In genomic region chr17:74950207-74950606, GRCh38 we compare ENCODE assay signal across 1 cellular context.
TF ChIP-seq lines count a peak whose summit lies in the region.

No MANE protein-coding gene starts in this region.

TF ChIP-seq in HEK293, 187 proteins besides CTCF, POLR2A, EP300 and RAD21 (continued from another document):
- TF ChIP-seq REST (tag by site-specific recombination; IDR thresholded peaks at IDR 0.05): no peak
- TF ChIP-seq ZNF366 (tag by site-specific recombination; conservative IDR thresholded peaks at IDR 0.05): no peak
- peak; percentile 84 for TF ChIP-seq ZFHX2 (tag by site-specific recombination; conservative IDR thresholded peaks at IDR 0.05)
